Comparison of ENCODE assay signal across 22 cellular contexts in the genomic region with DNA sequence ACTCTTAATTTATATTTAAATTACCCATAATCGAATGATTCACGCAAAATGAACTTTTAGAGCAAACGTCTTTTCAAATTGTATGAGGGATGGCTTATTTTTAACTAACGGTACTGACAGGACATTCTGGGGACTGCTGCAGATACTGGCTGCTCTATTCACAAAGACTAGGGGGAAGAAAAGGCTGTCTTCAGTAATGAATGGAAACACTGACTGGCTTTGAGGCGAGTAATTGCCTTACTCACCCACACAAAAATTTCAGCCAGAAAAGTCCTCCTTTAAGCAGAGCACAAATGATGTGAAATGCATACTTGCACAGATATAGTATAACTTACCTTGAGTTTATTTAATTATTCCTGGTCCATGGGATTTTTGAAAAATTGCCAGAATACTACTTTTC.
"Had no signal": no experiment of that assay in that cellular context is flagged by ENCODE, and none has a peak within 500 bp of the region (broad histone marks: within the 10 kb centered on the region; RNA-seq: fewer than 3 reads in every experiment).

No MANE protein-coding gene starts in this region.

- DNase-seq: activated CD4-positive, alpha-beta T cell treated with anti-CD3 and anti-CD28 coated beads, Interleukin-2, amount 10 ng/mL, durations not matched to agents 24 days and 14 days; activated CD8-positive, alpha-beta memory T cell treated with anti-CD3 and anti-CD28 coated beads, Interleukin-2, amount 10 ng/mL, durations not matched to agents 7 days and 5 days; activated CD8-positive, alpha-beta T cell treated with anti-CD3 and anti-CD28 coated beads for 36 hours; activated effector memory CD4-positive, alpha-beta T cell treated with anti-CD3 and anti-CD28 coated beads, Interleukin-2, amount 50 U/mL, for 16 hours; activated naive CD4-positive, alpha-beta T cell treated with anti-CD3 and anti-CD28 coated beads, Interleukin-2, amount 10 ng/mL, durations not matched to agents 7 days and 5 days; activated T-cell treated with anti-CD3 and anti-CD28 coated beads for 4 hours; amygdala; cerebellar nuclear complex; left ventricle myocardium inferior; mammary epithelial cell; mucosa of descending colon; spleen; stimulated activated CD4-positive, alpha-beta T cell treated with anti-CD3 and anti-CD28 coated beads, Interleukin-4, amount 100 ng/mL, for 1 hour; stimulated activated naive CD4-positive, alpha-beta T cell; T-helper 17 cell; testis; trophoblast cell; uterus had no signal

- H3K4me3 ChIP-seq: coronary artery, left ventricle myocardium inferior, mucosa of descending colon, prostate gland, right atrium auricular region, spleen, testis, uterus had no signal

- H3K36me3 ChIP-seq: left ventricle myocardium inferior, prostate gland, right atrium auricular region, spleen, uterus had no signal

- H3K9me3 ChIP-seq: left ventricle myocardium inferior, mucosa of descending colon, prostate gland, right atrium auricular region, spleen, testis, uterus had no signal

- H3K27ac ChIP-seq: coronary artery, epithelial cell of prostate, left ventricle myocardium inferior, prostate gland, right atrium auricular region, spleen, testis, uterus had no signal

- H3K4me1 ChIP-seq: left ventricle myocardium inferior, prostate gland, right atrium auricular region, spleen, testis, uterus had no signal
